ENCODE assay signal across 22 cellular contexts in genomic region chr4:10589808-10590207, GRCh38.
DNase-seq lines count a peak whose midpoint lies in the region; ATAC-seq and TF ChIP-seq lines count a peak whose summit lies in the region.
"Had no signal": no experiment of that assay in that cellular context is flagged by ENCODE, and none has a peak within 500 bp of the region (broad histone marks: within the 10 kb centered on the region; RNA-seq: fewer than 3 reads in every experiment).

No MANE protein-coding gene starts in this region.

- H3K27me3 Mint-ChIP-seq in activated naive CD8-positive, alpha-beta T cell treated with anti-CD3 and anti-CD28 coated beads, Interleukin-2, amount 10 ng/mL, durations not matched to agents 7 days and 5 days, result no peaks in the 10 kb centered on the region

- no peaks in the 10 kb centered on the region for H3K36me3 Mint-ChIP-seq in activated naive CD8-positive, alpha-beta T cell treated with anti-CD3 and anti-CD28 coated beads, Interleukin-2, amount 10 ng/mL, durations not matched to agents 7 days and 5 days
- H3K36me3 Mint-ChIP-seq: activated naive CD4-positive, alpha-beta T cell treated with anti-CD3 and anti-CD28 coated beads, Interleukin-2, amount 50 U/mL, for 72 hours had no signal

- H4K20me1 ChIP-seq in GM23248 (ENCODE audit: insufficient read depth), result no peaks in the 10 kb centered on the region
- no peaks in the 10 kb centered on the region for H4K20me1 ChIP-seq in hepatocyte (ENCODE audit: insufficient read depth, poor library complexity, severe bottlenecking)
- no peaks in the 10 kb centered on the region for H4K20me1 ChIP-seq in OCI-LY7 (ENCODE audit: insufficient read depth, low read length)

- in situ Hi-C loops in GM23248 (cut with MboI), result no loop called here

- H3K79me2 ChIP-seq in GM23248 (ENCODE audit: insufficient read depth) (no peaks in the 10 kb centered on the region), hepatocyte (no peaks in the 10 kb centered on the region), OCI-LY7 (ENCODE audit: insufficient read depth, low read depth, low read length) (no peaks in the 10 kb centered on the region)

- peaks cover 12% of the 10 kb centered on the region for H3F3A ChIP-seq in GM23248 (ENCODE audit: insufficient read depth)

- CTCF ChIA-PET in A673 (lab: Charles Lee), result no interaction called here
- CTCF ChIA-PET in OCI-LY7 (lab: Charles Lee; ENCODE audit: unreplicated experiment), result no interaction called here

- ATAC-seq in activated naive CD8-positive, alpha-beta T cell treated with anti-CD3 and anti-CD28 coated beads, Interleukin-2, amount 10 ng/mL, durations not matched to agents 7 days and 5 days (ENCODE audit: low read depth), result peak; percentile 77
- ATAC-seq in GM21360 (IDR thresholded peaks at IDR 0.05; ENCODE audit: unreplicated experiment) (no peak), GM19324 (IDR thresholded peaks at IDR 0.05; ENCODE audit: low FRiP score, unreplicated experiment) (no peak)
- ATAC-seq: A549; activated naive CD4-positive, alpha-beta T cell treated with anti-CD3 and anti-CD28 coated beads, Interleukin-2, amount 50 U/mL, for 72 hours; activated T-cell treated with anti-CD3 and anti-CD28 coated beads, Interleukin-2, amount 50 U/mL, for 72 hours; pancreas; right cardiac atrium had no signal

- H3K27ac Mint-ChIP-seq in activated naive CD8-positive, alpha-beta T cell treated with anti-CD3 and anti-CD28 coated beads, Interleukin-2, amount 10 ng/mL, durations not matched to agents 7 days and 5 days, result peak overlapping the region; percentile 54
- H3K27ac Mint-ChIP-seq: activated T-cell treated with anti-CD3 and anti-CD28 coated beads, Interleukin-2, amount 50 U/mL, for 72 hours had no signal

- no peak overlapping the region for H3K9ac ChIP-seq in GM23248
- H3K9ac ChIP-seq: KMS-11, SK-N-SH had no signal

- H3K9me3 Mint-ChIP-seq in activated naive CD8-positive, alpha-beta T cell treated with anti-CD3 and anti-CD28 coated beads, Interleukin-2, amount 10 ng/mL, durations not matched to agents 7 days and 5 days, result peaks cover 2% of the 10 kb centered on the region
- H3K9me3 Mint-ChIP-seq: activated naive CD4-positive, alpha-beta T cell treated with anti-CD3 and anti-CD28 coated beads, Interleukin-2, amount 50 U/mL, for 72 hours; activated T-cell treated with anti-CD3 and anti-CD28 coated beads, Interleukin-2, amount 50 U/mL, for 72 hours had no signal

- H3K4me3 ChIP-seq in A673 (ENCODE audit: low read depth, low read length, poor library complexity, severe bottlenecking) (no peak overlapping the region), GM23248 (no peak overlapping the region), hepatocyte (no peak overlapping the region), OCI-LY7 (ENCODE audit: low read depth, low read length, poor library complexity, severe bottlenecking) (no peak overlapping the region)
- H3K4me3 ChIP-seq: A549, lung, pancreas had no signal

- no peaks in the 10 kb centered on the region for H3K36me3 ChIP-seq in A673 (ENCODE audit: insufficient read depth, low read length, poor library complexity, severe bottlenecking)
- no peaks in the 10 kb centered on the region for H3K36me3 ChIP-seq in GM23248 (ENCODE audit: low read depth)
- H3K36me3 ChIP-seq in hepatocyte (replicated peaks; ENCODE audit: insufficient read depth, low read depth), result no peaks in the 10 kb centered on the region
- no peaks in the 10 kb centered on the region for H3K36me3 ChIP-seq in OCI-LY7 (ENCODE audit: insufficient read depth, low read length)
- H3K36me3 ChIP-seq: pancreas had no signal

- H3K4me2 ChIP-seq in GM23248 (ENCODE audit: unreplicated experiment) (no peak overlapping the region), hepatocyte (no peak overlapping the region), OCI-LY7 (ENCODE audit: low read length) (no peak overlapping the region)
- H3K4me2 ChIP-seq: A549, KMS-11, SK-N-SH had no signal

- WGBS in GM23248 (ENCODE audit: low coverage in 1 of 2, low lambda C conversion rate in 2 of 2, missing lambda C conversion rate in 2 of 2), 2 experiments, result 29 to 30% methylated on average over 5 of the region's 5 CpGs
- WGBS in hepatocyte (ENCODE audit: low lambda C conversion rate, missing lambda C conversion rate), result 48% methylated on average over 5 of the region's 5 CpGs

- H3K27ac ChIP-seq in A673 (ENCODE audit: low read depth, low read length, poor library complexity, severe bottlenecking) (no peak overlapping the region), GM23248 (no peak overlapping the region), hepatocyte (no peak overlapping the region), OCI-LY7 (ENCODE audit: low read depth, low read length, poor library complexity, severe bottlenecking) (no peak overlapping the region)
- H3K27ac ChIP-seq: A549, KMS-11, pancreas had no signal

- H3K4me1 ChIP-seq in A673 (ENCODE audit: insufficient read depth, low read length, poor library complexity, severe bottlenecking), result no peaks in the 10 kb centered on the region
- peaks cover 21% of the 10 kb centered on the region for H3K4me1 ChIP-seq in GM23248 (ENCODE audit: insufficient read depth)
- peaks cover 4% of the 10 kb centered on the region for H3K4me1 ChIP-seq in hepatocyte (ENCODE audit: insufficient read depth)
- H3K4me1 ChIP-seq in OCI-LY7 (ENCODE audit: insufficient read depth, low read length, poor library complexity, severe bottlenecking), result no peaks in the 10 kb centered on the region
- H3K4me1 ChIP-seq: A549, pancreas had no signal

- no peak for TF ChIP-seq CTCF in A673 (conservative IDR thresholded peaks at IDR 0.05; ENCODE audit: low read depth, low read length)
- no peak for TF ChIP-seq CTCF in hepatocyte (IDR thresholded peaks at IDR 0.05; ENCODE audit: poor library complexity)
- no peak for TF ChIP-seq CTCF in OCI-LY7 (conservative IDR thresholded peaks at IDR 0.05; ENCODE audit: low read length)

- intact Hi-C loops in A673 (cut with micrococcal nuclease; ENCODE audit: unreplicated experiment), result no loop called here
- intact Hi-C loops in OCI-LY7 (cut with micrococcal nuclease; ENCODE audit: unreplicated experiment), result loop anchor here (10.0 kb wide), 2 partner anchors 305 to 835 kb away; partner anchors contain the start of gene HS3ST1

- H3K9me2 ChIP-seq in GM23248 (ENCODE audit: insufficient read depth), result no peaks in the 10 kb centered on the region
- H3K9me2 ChIP-seq in hepatocyte (replicated peaks; ENCODE audit: insufficient read depth), result no peaks in the 10 kb centered on the region
- no peaks in the 10 kb centered on the region for H3K9me2 ChIP-seq in OCI-LY7 (ENCODE audit: insufficient read depth, low read length)
- H3K9me2 ChIP-seq: SK-N-SH had no signal

- BruUV-seq in A673 (replicated peaks; lab: Mats Ljungman, UMichigan), result no TSS peak
- no TSS peak for BruUV-seq in OCI-LY7 (replicated peaks; lab: Mats Ljungman, UMichigan)

- H3K27me3 ChIP-seq in A673 (replicated peaks; ENCODE audit: insufficient read depth, low read depth, low read length, poor library complexity) (no peaks in the 10 kb centered on the region), GM23248 (replicated peaks; ENCODE audit: insufficient read depth) (no peaks in the 10 kb centered on the region), hepatocyte (no peaks in the 10 kb centered on the region)
- H3K27me3 ChIP-seq: pancreas had no signal

- H3K4me1 Mint-ChIP-seq in activated naive CD8-positive, alpha-beta T cell treated with anti-CD3 and anti-CD28 coated beads, Interleukin-2, amount 10 ng/mL, durations not matched to agents 7 days and 5 days, result peaks cover 27% of the 10 kb centered on the region

- H2AFZ ChIP-seq in GM23248 (no peak overlapping the region), hepatocyte (no peak overlapping the region), OCI-LY7 (ENCODE audit: low read length) (no peak overlapping the region)

- no peak overlapping the region for H3K4me3 Mint-ChIP-seq in activated naive CD8-positive, alpha-beta T cell treated with anti-CD3 and anti-CD28 coated beads, Interleukin-2, amount 10 ng/mL, durations not matched to agents 7 days and 5 days
- H3K4me3 Mint-ChIP-seq: activated T-cell treated with anti-CD3 and anti-CD28 coated beads, Interleukin-2, amount 50 U/mL, for 72 hours had no signal

- POLR2A ChIA-PET in A673 (lab: Charles Lee; ENCODE audit: low non-redundant PET) (no interaction called here), OCI-LY7 (lab: Charles Lee) (interaction anchor here (0.5 kb wide), 1 partner anchor 684 kb away, joined by 4 read pairs; no protein-coding TSS in a partner anchor)
- POLR2A ChIA-PET in activated naive CD8-positive, alpha-beta T cell treated with anti-CD3 and anti-CD28 coated beads, Interleukin-2, amount 10 ng/mL, durations not matched to agents 7 days and 5 days (lab: Charles Lee), result interaction anchor here (0.5 to 1.0 kb wide), 2 partner anchors 82 to 173 kb away, joined by 3 read pairs; no protein-coding TSS in a partner anchor

- DNase-seq in A673 (ENCODE audit: low spot score) (peak; percentile 7), GM23248 (peak; percentile 25), hepatocyte (ENCODE audit: low spot score) (peak; percentile 29), OCI-LY7 (ENCODE audit: low spot score) (no peak)
- DNase-seq in activated naive CD8-positive, alpha-beta T cell treated with anti-CD3 and anti-CD28 coated beads, Interleukin-2, amount 10 ng/mL, durations not matched to agents 7 days and 5 days, result no peak
- no peak for DNase-seq in stimulated activated naive CD4-positive, alpha-beta T cell treated with Interleukin-2 at 50 U/mL for 16 hours (lab: John Stamatoyannopoulos, UW)
- DNase-seq: activated CD4-positive, CD25-positive, alpha-beta regulatory T cell; activated T-cell treated with anti-CD3 and anti-CD28 coated beads, Interleukin-2, amount 50 U/mL, for 72 hours; C1 segment of cervical spinal cord; kidney; NCI-H1048; NCI-H2029 treated with DMSO at 0.1 percent for 48 hours; pancreas; right cardiac atrium; SK-N-SH; T-helper 9 cell had no signal

- H3K9me3 ChIP-seq in A673 (ENCODE audit: low read depth, low read length, poor library complexity, severe bottlenecking) (no peaks in the 10 kb centered on the region), GM23248 (ENCODE audit: low read depth) (no peaks in the 10 kb centered on the region), hepatocyte (ENCODE audit: low read depth) (no peaks in the 10 kb centered on the region), OCI-LY7 (ENCODE audit: low read length) (no peaks in the 10 kb centered on the region)
- H3K9me3 ChIP-seq: A549, pancreas, SK-N-SH had no signal

Comparison
In these comparisons a context has a peak if more than half of its experiments do, and no peak if none do; other contexts are left out.
1. DNase-seq: peak in A673 (single experiment), GM23248 (single experiment) and hepatocyte (single experiment); none in activated naive CD8-positive, alpha-beta T cell treated with anti-CD3 and anti-CD28 coated beads, Interleukin-2, amount 10 ng/mL, durations not matched to agents 7 days and 5 days (single experiment), OCI-LY7 (single experiment) and stimulated activated naive CD4-positive, alpha-beta T cell treated with Interleukin-2 at 50 U/mL for 16 hours (single experiment).